Comparison of ENCODE assay signal across 28 cellular contexts in the genomic region with DNA sequence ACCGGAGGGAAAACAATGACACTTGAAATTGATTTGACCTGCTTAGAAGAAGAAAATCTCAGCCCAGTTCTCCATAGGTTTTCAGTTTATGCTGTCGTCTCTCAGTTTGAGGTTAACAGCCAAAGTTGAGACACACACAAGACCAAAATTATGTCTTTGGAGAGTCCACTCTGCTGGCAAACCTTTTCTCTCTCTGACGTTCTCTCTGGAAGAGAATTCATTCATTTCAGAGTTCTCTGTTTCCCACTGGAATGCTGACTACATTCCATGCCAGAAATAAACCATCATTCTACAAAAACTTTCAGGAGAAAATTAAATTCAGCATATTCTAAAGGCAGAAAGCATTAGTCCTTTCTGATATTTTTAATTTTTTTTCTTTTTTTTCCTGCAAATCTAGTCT.
"Had no signal": no experiment of that assay in that cellular context is flagged by ENCODE, and none has a peak within 500 bp of the region (broad histone marks: within the 10 kb centered on the region; RNA-seq: fewer than 3 reads in every experiment).

No MANE protein-coding gene starts in this region.

- H3K27ac Mint-ChIP-seq: activated CD4-positive, alpha-beta T cell treated with anti-CD3 and anti-CD28 coated beads for 36 hours; activated CD8-positive, alpha-beta T cell treated with anti-CD3 and anti-CD28 coated beads for 36 hours; activated naive CD4-positive, alpha-beta T cell treated with anti-CD3 and anti-CD28 coated beads, Interleukin-2, amount 10 ng/mL, durations not matched to agents 7 days and 5 days; activated naive CD4-positive, alpha-beta T cell treated with anti-CD3 and anti-CD28 coated beads, Interleukin-2, amount 50 U/mL, for 72 hours; activated naive CD8-positive, alpha-beta T cell treated with anti-CD3 and anti-CD28 coated beads, Interleukin-2, amount 10 ng/mL, durations not matched to agents 7 days and 5 days; activated T-helper 17 cell treated with anti-CD3 and anti-CD28 coated beads, Interleukin-2, amount 50 U/mL, for 72 hours; effector memory CD8-positive, alpha-beta T cell had no signal

- H3K36me3 Mint-ChIP-seq: activated naive CD4-positive, alpha-beta T cell treated with anti-CD3 and anti-CD28 coated beads, Interleukin-2, amount 10 ng/mL, durations not matched to agents 7 days and 5 days; activated naive CD4-positive, alpha-beta T cell treated with anti-CD3 and anti-CD28 coated beads, Interleukin-2, amount 50 U/mL, for 72 hours; activated naive CD8-positive, alpha-beta T cell treated with anti-CD3 and anti-CD28 coated beads, Interleukin-2, amount 10 ng/mL, durations not matched to agents 7 days and 5 days had no signal

- H3K4me3 ChIP-seq: esophagus squamous epithelium, gastroesophageal sphincter had no signal

- DNase-seq: activated CD4-positive, alpha-beta T cell treated with anti-CD3 and anti-CD28 coated beads for 36 hours; activated CD4-positive, alpha-beta T cell treated with anti-CD3 and anti-CD28 coated beads, Interleukin-2, amount 50 U/mL, for 1 hour; activated CD4-positive, alpha-beta T cell treated with anti-CD3 and anti-CD28 coated beads, Interleukin-2, amount 50 U/mL, for 48 hours; activated CD4-positive, CD25-positive, alpha-beta regulatory T cell; activated CD4-positive, CD25-positive, alpha-beta regulatory T cell treated with anti-CD3 and anti-CD28 coated beads, Interleukin-2, amount 50 U/mL, for 72 hours; activated CD8-positive, alpha-beta memory T cell treated with anti-CD3 and anti-CD28 coated beads for 24 hours; activated CD8-positive, alpha-beta T cell treated with anti-CD3 and anti-CD28 coated beads for 36 hours; activated effector memory CD4-positive, alpha-beta T cell treated with anti-CD3 and anti-CD28 coated beads, Interleukin-2, amount 50 U/mL, for 16 hours; activated naive CD4-positive, alpha-beta T cell; activated naive CD4-positive, alpha-beta T cell treated with anti-CD3 and anti-CD28 coated beads, Interleukin-2, amount 10 ng/mL, durations not matched to agents 7 days and 5 days; activated naive CD8-positive, alpha-beta T cell treated with anti-CD3 and anti-CD28 coated beads, Interleukin-2, amount 10 ng/mL, durations not matched to agents 7 days and 5 days; activated T-cell treated with anti-CD3 and anti-CD28 coated beads, Interleukin-2, amount 50 U/mL, for 4 hours; amniotic stem cell; aorta; brain microvascular endothelial cell; cortex of kidney; dermis blood vessel endothelial cell; effector CD4-positive, alpha-beta T cell; effector memory CD8-positive, alpha-beta T cell; erythroblast; esophagus squamous epithelium; foreskin melanocyte; hippocampal formation; T-helper 2 cell had no signal

- H3K27me3 ChIP-seq: brain microvascular endothelial cell, esophagus squamous epithelium, gastroesophageal sphincter had no signal

- H3K4me3 Mint-ChIP-seq: activated CD4-positive, alpha-beta T cell treated with anti-CD3 and anti-CD28 coated beads for 36 hours; activated CD8-positive, alpha-beta T cell treated with anti-CD3 and anti-CD28 coated beads for 36 hours; activated naive CD4-positive, alpha-beta T cell treated with anti-CD3 and anti-CD28 coated beads, Interleukin-2, amount 10 ng/mL, durations not matched to agents 7 days and 5 days; activated naive CD8-positive, alpha-beta T cell treated with anti-CD3 and anti-CD28 coated beads, Interleukin-2, amount 10 ng/mL, durations not matched to agents 7 days and 5 days; activated T-cell treated with anti-CD3 and anti-CD28 coated beads, Interleukin-2, amount 50 U/mL, for 4 hours; activated T-helper 17 cell treated with anti-CD3 and anti-CD28 coated beads, Interleukin-2, amount 50 U/mL, for 72 hours; central memory CD8-positive, alpha-beta T cell; effector memory CD8-positive, alpha-beta T cell had no signal

- H3K4me1 Mint-ChIP-seq: activated CD4-positive, alpha-beta T cell treated with anti-CD3 and anti-CD28 coated beads for 36 hours; activated naive CD4-positive, alpha-beta T cell treated with anti-CD3 and anti-CD28 coated beads, Interleukin-2, amount 10 ng/mL, durations not matched to agents 7 days and 5 days; activated naive CD8-positive, alpha-beta T cell treated with anti-CD3 and anti-CD28 coated beads, Interleukin-2, amount 10 ng/mL, durations not matched to agents 7 days and 5 days; activated T-helper 17 cell treated with anti-CD3 and anti-CD28 coated beads, Interleukin-2, amount 50 U/mL, for 72 hours; central memory CD8-positive, alpha-beta T cell had no signal

- H3K27me3 Mint-ChIP-seq: activated CD4-positive, alpha-beta T cell treated with anti-CD3 and anti-CD28 coated beads for 36 hours; activated CD8-positive, alpha-beta T cell treated with anti-CD3 and anti-CD28 coated beads for 36 hours; activated naive CD4-positive, alpha-beta T cell treated with anti-CD3 and anti-CD28 coated beads, Interleukin-2, amount 10 ng/mL, durations not matched to agents 7 days and 5 days; activated naive CD8-positive, alpha-beta T cell treated with anti-CD3 and anti-CD28 coated beads, Interleukin-2, amount 10 ng/mL, durations not matched to agents 7 days and 5 days; central memory CD8-positive, alpha-beta T cell; effector memory CD8-positive, alpha-beta T cell had no signal

- H3K9me3 ChIP-seq: gastroesophageal sphincter had no signal

- H3K36me3 ChIP-seq: brain microvascular endothelial cell, esophagus squamous epithelium, gastroesophageal sphincter had no signal

- ATAC-seq: activated CD4-positive, alpha-beta T cell treated with anti-CD3 and anti-CD28 coated beads for 36 hours; activated CD8-positive, alpha-beta T cell treated with anti-CD3 and anti-CD28 coated beads for 36 hours; activated naive CD4-positive, alpha-beta T cell treated with anti-CD3 and anti-CD28 coated beads, Interleukin-2, amount 50 U/mL, for 72 hours; activated T-cell treated with anti-CD3 and anti-CD28 coated beads, Interleukin-2, amount 50 U/mL, for 4 hours; activated T-helper 17 cell treated with anti-CD3 and anti-CD28 coated beads, Interleukin-2, amount 50 U/mL, for 72 hours; effector memory CD8-positive, alpha-beta T cell; gastroesophageal sphincter had no signal

- H3K9me3 Mint-ChIP-seq: activated CD8-positive, alpha-beta T cell treated with anti-CD3 and anti-CD28 coated beads for 36 hours; activated naive CD4-positive, alpha-beta T cell treated with anti-CD3 and anti-CD28 coated beads, Interleukin-2, amount 10 ng/mL, durations not matched to agents 7 days and 5 days; activated T-cell treated with anti-CD3 and anti-CD28 coated beads, Interleukin-2, amount 50 U/mL, for 4 hours; central memory CD8-positive, alpha-beta T cell had no signal

- H3K4me1 ChIP-seq: esophagus squamous epithelium, gastroesophageal sphincter had no signal
